In the genomic region with DNA sequence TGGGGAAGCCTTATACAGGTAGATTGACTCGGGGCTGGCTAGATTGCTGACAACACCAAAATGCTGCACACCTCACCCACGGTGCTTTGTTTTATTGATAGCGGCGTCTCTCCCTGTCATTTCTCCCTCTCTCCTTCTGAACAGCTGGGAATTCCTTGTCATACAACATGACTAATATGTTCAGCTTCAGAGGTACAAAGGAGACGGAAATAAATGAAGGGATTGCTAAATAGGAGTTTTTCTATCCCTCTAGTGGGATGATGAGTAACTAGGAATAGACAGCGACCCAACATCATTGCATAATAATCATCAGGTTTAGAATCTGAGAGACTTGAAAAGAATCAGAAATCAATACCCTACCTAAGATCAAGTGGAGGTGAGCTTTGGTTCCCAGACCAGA, we compare ENCODE assay signal across 26 cellular contexts.
DNase-seq lines count a peak whose midpoint lies in the region; ATAC-seq and TF ChIP-seq lines count a peak whose summit lies in the region.
"Had no signal": no experiment of that assay in that cellular context is flagged by ENCODE, and none has a peak within 500 bp of the region (broad histone marks: within the 10 kb centered on the region; RNA-seq: fewer than 3 reads in every experiment).

No MANE protein-coding gene starts in this region.

- H2AFZ ChIP-seq in parathyroid adenoma: no peak overlapping the region

- H3K79me2 ChIP-seq in parathyroid adenoma: peaks cover 15% of the 10 kb centered on the region

- no peak overlapping the region for H3K9ac ChIP-seq in parathyroid adenoma

- no peak overlapping the region for H3K4me3 ChIP-seq in AG10803 (ENCODE audit: low read length)
- no peak overlapping the region for H3K4me3 ChIP-seq in RWPE2 (ENCODE audit: severe bottlenecking)
- no peak overlapping the region for H3K4me3 ChIP-seq in fibroblast of the aortic adventitia (ENCODE audit: low read depth, low read length)
- no peak overlapping the region for H3K4me3 ChIP-seq in parathyroid adenoma (ENCODE audit: low read depth, low read length)
- H3K4me3 ChIP-seq: heart left ventricle, lower lobe of right lung had no signal

- H3K27ac ChIP-seq in RWPE2 (ENCODE audit: poor library complexity, severe bottlenecking) (no peak overlapping the region), parathyroid adenoma (peak overlapping the region; percentile 47)
- H3K27ac ChIP-seq: heart left ventricle, lower lobe of right lung had no signal

- ATAC-seq in RWPE2 (ENCODE audit: low read depth): peak; percentile 95
- no peak for ATAC-seq in HG03457 (IDR thresholded peaks at IDR 0.05; ENCODE audit: unreplicated experiment)
- ATAC-seq in GM18858 (IDR thresholded peaks at IDR 0.05; ENCODE audit: unreplicated experiment): no peak
- ATAC-seq in HG03175 (IDR thresholded peaks at IDR 0.05; ENCODE audit: unreplicated experiment): no peak
- ATAC-seq: activated CD4-positive, CD25-positive, alpha-beta regulatory T cell treated with anti-CD3 and anti-CD28 coated beads, Interleukin-2, amount 50 U/mL, for 24 hours; activated naive CD4-positive, alpha-beta T cell treated with anti-CD3 and anti-CD28 coated beads, Interleukin-2, amount 50 U/mL, for 72 hours; Panc1 had no signal

- H3K4me1 ChIP-seq in RWPE2 (ENCODE audit: insufficient read depth, poor library complexity, severe bottlenecking) (peaks cover 10% of the 10 kb centered on the region), parathyroid adenoma (peaks cover 9% of the 10 kb centered on the region)

- TF ChIP-seq CTCF in AG10803 (conservative IDR thresholded peaks at IDR 0.05; ENCODE audit: low read length) (peak; percentile 26; the same call in 1 of the 2 replicates), RWPE2 (IDR thresholded peaks at IDR 0.05; ENCODE audit: poor library complexity, severe bottlenecking) (no peak), fibroblast of the aortic adventitia (IDR thresholded peaks at IDR 0.05; ENCODE audit: insufficient read depth, low read length) (no peak), parathyroid adenoma (IDR thresholded peaks at IDR 0.05) (no peak)

- H3K36me3 ChIP-seq in RWPE2 (ENCODE audit: low read depth): no peaks in the 10 kb centered on the region
- H3K36me3 ChIP-seq in parathyroid adenoma (ENCODE audit: control insufficient read depth, insufficient read depth, low read length): no peaks in the 10 kb centered on the region
- H3K36me3 ChIP-seq: heart left ventricle, lower lobe of right lung had no signal

- no peaks in the 10 kb centered on the region for H3K27me3 ChIP-seq in RWPE2 (ENCODE audit: insufficient read depth, poor library complexity, severe bottlenecking)
- no peaks in the 10 kb centered on the region for H3K27me3 ChIP-seq in parathyroid adenoma (ENCODE audit: control insufficient read depth, insufficient read depth, low read length)

- DNase-seq in AG10803 (ENCODE audit: low read depth) (peak; percentile 67), RWPE2 (ENCODE audit: low spot score) (no peak), fibroblast of the aortic adventitia (ENCODE audit: low read depth) (peak; percentile 16), NCI-H2107 (lab: John Stamatoyannopoulos, UW) (no peak)
- DNase-seq: activated T-cell treated with anti-CD3 and anti-CD28 coated beads, Interleukin-2, amount 50 U/mL, for 48 hours; CD4-positive, alpha-beta T cell; dermis blood vessel endothelial cell; GDM1; lower lobe of right lung; MM.1S; naive B cell; NCI-H146; NCI-H2171 treated with DMSO at 0.1 percent for 48 hours; NCI-H774; posterior cingulate gyrus; small intestine; stimulated activated CD4-positive, alpha-beta T cell treated with anti-CD3 and anti-CD28 coated beads, Interleukin-4, amount 100 ng/mL, for 24 hours; T1000 had no signal

- H3K9me3 ChIP-seq in RWPE2 (ENCODE audit: severe bottlenecking) (no peaks in the 10 kb centered on the region), parathyroid adenoma (ENCODE audit: control insufficient read depth, low read length) (no peaks in the 10 kb centered on the region)
- H3K9me3 ChIP-seq: heart left ventricle, lower lobe of right lung had no signal

- peak overlapping the region; percentile 10 for H3K4me2 ChIP-seq in parathyroid adenoma (ENCODE audit: low read length)

Comparison
In these comparisons a context has a peak if more than half of its experiments do, and no peak if none do; other contexts are left out.
1. DNase-seq: peak in AG10803 (single experiment) and fibroblast of the aortic adventitia (single experiment); none in RWPE2 (single experiment) and NCI-H2107 (single experiment).